24 cellular contexts compared by ENCODE assay signal in the genomic region with DNA sequence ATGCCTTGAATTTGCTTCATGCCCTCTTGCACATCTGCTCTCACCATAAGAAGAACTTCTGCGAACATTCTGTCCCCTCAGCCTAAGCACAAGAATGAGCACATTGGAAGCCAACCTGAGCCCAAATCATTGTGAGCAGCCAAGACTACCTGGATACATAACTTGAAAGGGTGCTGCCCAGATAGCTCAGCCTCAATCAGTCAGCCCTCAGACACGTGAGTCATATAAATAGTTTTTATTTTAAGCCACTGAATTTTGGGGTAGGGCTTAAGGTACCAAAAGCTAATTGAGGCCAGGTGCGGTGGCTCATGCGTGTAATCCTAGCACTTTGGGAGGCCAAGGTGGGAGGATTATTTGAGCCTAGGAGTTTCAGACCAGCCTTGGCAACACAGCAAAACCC. TPM values are rescaled to one million over a fixed set of nuclear protein-coding genes. Genes with fewer than 3 reads are reported as not detected.
DNase-seq lines count a peak whose midpoint lies in the region; ATAC-seq lines count a peak whose summit lies in the region.
"Had no signal": no experiment of that assay in that cellular context is flagged by ENCODE, and none has a peak within 500 bp of the region (broad histone marks: within the 10 kb centered on the region; RNA-seq: fewer than 3 reads in every experiment).

No MANE protein-coding gene starts in this region.

- no peak for DNase-seq in activated naive CD4-positive, alpha-beta T cell treated with Interleukin-2 at 50 U/mL for 16 hours
- no peak for DNase-seq in activated T-helper 2 cell treated with anti-CD3 and anti-CD28 coated beads, Interferon-gamma antibody, Interleukin-2, Interleukin-4, amounts not matched to agents 10 μg/mL and 5 μg/mL and 100 μg/mL, durations not matched to agents 14 hours and 24 hours and 36 hours (ENCODE audit: low spot score)
- no peak for DNase-seq in iPS-NIHi7 (ENCODE audit: extremely low spot score)
- DNase-seq: activated CD4-positive, alpha-beta T cell treated with anti-CD3 and anti-CD28 coated beads for 4 hours; activated gamma-delta T cell; adrenal gland; central memory CD4-positive, alpha-beta T cell; cortex of kidney; effector memory CD8-positive, alpha-beta T cell; EL; HCEC 1CT; hypothalamus; IMR-90; mesendoderm; NCI-H1436 treated with DMSO at 0.1 percent for 48 hours; NCI-H2081 treated with DMSO at 0.1 percent for 48 hours; NCI-H345; NCI-H69; SHP77 treated with DMSO at 0.1 percent for 48 hours; tibial artery had no signal

- peak overlapping the region; percentile 49 for H3K27ac Mint-ChIP-seq in activated naive CD4-positive, alpha-beta T cell treated with anti-CD3 and anti-CD28 coated beads, Interleukin-2, amount 50 U/mL, for 24 hours
- H3K27ac Mint-ChIP-seq in activated T-helper 2 cell treated with anti-CD3 and anti-CD28 coated beads, Interferon-gamma antibody, Interleukin-2, Interleukin-4, amounts not matched to agents 10 μg/mL and 5 μg/mL and 100 μg/mL, durations not matched to agents 14 hours and 24 hours and 36 hours = peak overlapping the region; percentile 89
- H3K27ac Mint-ChIP-seq: effector memory CD8-positive, alpha-beta T cell had no signal

- H3K4me1 Mint-ChIP-seq in activated naive CD4-positive, alpha-beta T cell treated with anti-CD3 and anti-CD28 coated beads, Interleukin-2, amount 50 U/mL, for 24 hours = peaks cover 48% of the 10 kb centered on the region
- H3K4me1 Mint-ChIP-seq in activated T-helper 2 cell treated with anti-CD3 and anti-CD28 coated beads, Interferon-gamma antibody, Interleukin-2, Interleukin-4, amounts not matched to agents 10 μg/mL and 5 μg/mL and 100 μg/mL, durations not matched to agents 14 hours and 24 hours and 36 hours (ENCODE audit: low read depth) = peaks cover 65% of the 10 kb centered on the region

- peaks cover 4% of the 10 kb centered on the region for H3K9me3 Mint-ChIP-seq in activated naive CD4-positive, alpha-beta T cell treated with anti-CD3 and anti-CD28 coated beads, Interleukin-2, amount 50 U/mL, for 24 hours
- H3K9me3 Mint-ChIP-seq in activated T-helper 2 cell treated with anti-CD3 and anti-CD28 coated beads, Interferon-gamma antibody, Interleukin-2, Interleukin-4, amounts not matched to agents 10 μg/mL and 5 μg/mL and 100 μg/mL, durations not matched to agents 14 hours and 24 hours and 36 hours = peaks cover 7% of the 10 kb centered on the region
- H3K9me3 Mint-ChIP-seq: effector memory CD8-positive, alpha-beta T cell had no signal

- H3K27me3 Mint-ChIP-seq in activated naive CD4-positive, alpha-beta T cell treated with anti-CD3 and anti-CD28 coated beads, Interleukin-2, amount 50 U/mL, for 24 hours = no peaks in the 10 kb centered on the region
- H3K27me3 Mint-ChIP-seq in activated T-helper 2 cell treated with anti-CD3 and anti-CD28 coated beads, Interferon-gamma antibody, Interleukin-2, Interleukin-4, amounts not matched to agents 10 μg/mL and 5 μg/mL and 100 μg/mL, durations not matched to agents 14 hours and 24 hours and 36 hours (ENCODE audit: low read depth) = no peaks in the 10 kb centered on the region

- peak; percentile 57 for ATAC-seq in GM18519 (IDR thresholded peaks at IDR 0.05; ENCODE audit: low FRiP score, unreplicated experiment)
- ATAC-seq in HG02884 (IDR thresholded peaks at IDR 0.05; ENCODE audit: unreplicated experiment) = peak; percentile 39
- ATAC-seq in activated CD4-positive, CD25-positive, alpha-beta regulatory T cell treated with anti-CD3 and anti-CD28 coated beads, Interleukin-2, amount 50 U/mL, for 24 hours = no peak
- ATAC-seq: effector memory CD8-positive, alpha-beta T cell had no signal

- intact Hi-C loops in activated T-helper 2 cell treated with anti-CD3 and anti-CD28 coated beads, Interferon-gamma antibody, Interleukin-2, Interleukin-4, amounts not matched to agents 10 μg/mL and 5 μg/mL and 100 μg/mL, durations not matched to agents 14 hours and 24 hours and 36 hours (cut with micrococcal nuclease) = loop anchor here (1.0 kb wide), 1 partner anchor 41 kb away; no protein-coding TSS in a partner anchor

- no peaks in the 10 kb centered on the region for H3K36me3 Mint-ChIP-seq in activated naive CD4-positive, alpha-beta T cell treated with anti-CD3 and anti-CD28 coated beads, Interleukin-2, amount 50 U/mL, for 24 hours
- H3K36me3 Mint-ChIP-seq in activated T-helper 2 cell treated with anti-CD3 and anti-CD28 coated beads, Interferon-gamma antibody, Interleukin-2, Interleukin-4, amounts not matched to agents 10 μg/mL and 5 μg/mL and 100 μg/mL, durations not matched to agents 14 hours and 24 hours and 36 hours (ENCODE audit: low read depth) = peaks cover 33% of the 10 kb centered on the region

- no peak overlapping the region for H3K4me3 Mint-ChIP-seq in activated naive CD4-positive, alpha-beta T cell treated with anti-CD3 and anti-CD28 coated beads, Interleukin-2, amount 50 U/mL, for 24 hours
- H3K4me3 Mint-ChIP-seq in activated T-helper 2 cell treated with anti-CD3 and anti-CD28 coated beads, Interferon-gamma antibody, Interleukin-2, Interleukin-4, amounts not matched to agents 10 μg/mL and 5 μg/mL and 100 μg/mL, durations not matched to agents 14 hours and 24 hours and 36 hours (ENCODE audit: low read depth) = peak overlapping the region; percentile 49
- H3K4me3 Mint-ChIP-seq: effector memory CD8-positive, alpha-beta T cell had no signal

RNA-seq across cellular contexts. Expression of a gene that starts 27.5 kb away (rescaled TPM):
- total RNA-seq in activated T-helper 2 cell treated with anti-CD3 and anti-CD28 coated beads, Interferon-gamma antibody, Interleukin-2, Interleukin-4, amounts not matched to agents 10 μg/mL and 5 μg/mL and 100 μg/mL, durations not matched to agents 14 hours and 24 hours and 36 hours = 3.7 and 5.5 TPM in 2 replicates

Comparison
In these comparisons a context has a peak if more than half of its experiments do, and no peak if none do; other contexts are left out.
1. ATAC-seq: peak in GM18519 (single experiment) and HG02884 (single experiment); none in activated CD4-positive, CD25-positive, alpha-beta regulatory T cell treated with anti-CD3 and anti-CD28 coated beads, Interleukin-2, amount 50 U/mL, for 24 hours (0 of 2).